8 cellular contexts compared by ENCODE assay signal in genomic region chr9:86034863-86035734, GRCh38.
A peak's percentile ranks its signal among the peaks of the same experiment; 100 is the strongest.
DNase-seq lines count a peak whose midpoint lies in the region; ATAC-seq and TF ChIP-seq lines count a peak whose summit lies in the region.

No MANE protein-coding gene starts in this region.

- DNase-seq in NCI-H2081 (lab: John Stamatoyannopoulos, UW), result peak; percentile 47 to 57
- DNase-seq in NCI-H2081 treated with DMSO at 0.1 percent for 48 hours (lab: John Stamatoyannopoulos, UW), result no peak
- DNase-seq in LHCN-M2 (ENCODE audit: low read depth), result peak; percentile 39
- DNase-seq in iris pigment epithelial cell (ENCODE audit: low read depth), result peak; percentile 64
- DNase-seq in activated CD4-positive, CD25-positive, alpha-beta regulatory T cell treated with anti-CD3 and anti-CD28 coated beads, Interleukin-2, amount 50 U/mL, for 72 hours, result no peak
- no peak for DNase-seq in stimulated activated CD4-positive, alpha-beta T cell treated with anti-CD3 and anti-CD28 coated beads, Interleukin-2, amount 100 ng/mL, for 48 hours

- ATAC-seq in SK-N-SH treated with all-trans-retinoic acid at 6 μM for 48 hours (peak; percentile 89), HG03175 (IDR thresholded peaks at IDR 0.05; ENCODE audit: unreplicated experiment) (no peak)

TF ChIP-seq in SK-N-SH treated with all-trans-retinoic acid at 6 μM for 48 hours, 23 proteins besides CTCF, POLR2A, EP300 and RAD21:
- TF ChIP-seq CREB5 (CRISPR knock-in tag; IDR thresholded peaks at IDR 0.05; ENCODE audit: low read depth), result no peak
- TF ChIP-seq ZNF8 (CRISPR knock-in tag; IDR thresholded peaks at IDR 0.05), result no peak
- no peak for TF ChIP-seq ZFP3 (CRISPR knock-in tag; IDR thresholded peaks at IDR 0.05)
- no peak for TF ChIP-seq ZC3H10 (CRISPR knock-in tag; IDR thresholded peaks at IDR 0.05)
- TF ChIP-seq POU6F1 (CRISPR knock-in tag; IDR thresholded peaks at IDR 0.05; ENCODE audit: borderline replicate concordance, low read depth), result no peak
- TF ChIP-seq PATZ1 (CRISPR knock-in tag; IDR thresholded peaks at IDR 0.05; ENCODE audit: borderline replicate concordance), result no peak
- no peak for TF ChIP-seq ESRRG (CRISPR knock-in tag; IDR thresholded peaks at IDR 0.05)
- no peak for TF ChIP-seq BACH2 (CRISPR knock-in tag; IDR thresholded peaks at IDR 0.05; ENCODE audit: borderline replicate concordance)
- TF ChIP-seq RARB (CRISPR knock-in tag; IDR thresholded peaks at IDR 0.05), result no peak
- no peak for TF ChIP-seq ZNF565 (CRISPR knock-in tag; conservative IDR thresholded peaks at IDR 0.05; ENCODE audit: low read depth)
- TF ChIP-seq ISL1 (CRISPR knock-in tag; IDR thresholded peaks at IDR 0.05), result no peak
- TF ChIP-seq OSR1 (CRISPR knock-in tag; IDR thresholded peaks at IDR 0.05), result no peak
- no peak for TF ChIP-seq ARNTL (CRISPR knock-in tag; IDR thresholded peaks at IDR 0.05; ENCODE audit: borderline replicate concordance, low read depth)
- no peak for TF ChIP-seq TSHZ2 (CRISPR knock-in tag; IDR thresholded peaks at IDR 0.05)
- TF ChIP-seq CSRNP3 (CRISPR knock-in tag; IDR thresholded peaks at IDR 0.05), result no peak
- TF ChIP-seq GLIS3 (CRISPR knock-in tag; IDR thresholded peaks at IDR 0.05), result no peak
- TF ChIP-seq SNAI2 (CRISPR knock-in tag; IDR thresholded peaks at IDR 0.05), result no peak

Comparison
In these comparisons a context has a peak if more than half of its experiments do, and no peak if none do; other contexts are left out.
1. DNase-seq: peak in NCI-H2081 (2 of 2), LHCN-M2 (single experiment) and iris pigment epithelial cell (single experiment); none in NCI-H2081 treated with DMSO at 0.1 percent for 48 hours (single experiment), activated CD4-positive, CD25-positive, alpha-beta regulatory T cell treated with anti-CD3 and anti-CD28 coated beads, Interleukin-2, amount 50 U/mL, for 72 hours (single experiment) and stimulated activated CD4-positive, alpha-beta T cell treated with anti-CD3 and anti-CD28 coated beads, Interleukin-2, amount 100 ng/mL, for 48 hours (0 of 2).